In the genomic region with DNA sequence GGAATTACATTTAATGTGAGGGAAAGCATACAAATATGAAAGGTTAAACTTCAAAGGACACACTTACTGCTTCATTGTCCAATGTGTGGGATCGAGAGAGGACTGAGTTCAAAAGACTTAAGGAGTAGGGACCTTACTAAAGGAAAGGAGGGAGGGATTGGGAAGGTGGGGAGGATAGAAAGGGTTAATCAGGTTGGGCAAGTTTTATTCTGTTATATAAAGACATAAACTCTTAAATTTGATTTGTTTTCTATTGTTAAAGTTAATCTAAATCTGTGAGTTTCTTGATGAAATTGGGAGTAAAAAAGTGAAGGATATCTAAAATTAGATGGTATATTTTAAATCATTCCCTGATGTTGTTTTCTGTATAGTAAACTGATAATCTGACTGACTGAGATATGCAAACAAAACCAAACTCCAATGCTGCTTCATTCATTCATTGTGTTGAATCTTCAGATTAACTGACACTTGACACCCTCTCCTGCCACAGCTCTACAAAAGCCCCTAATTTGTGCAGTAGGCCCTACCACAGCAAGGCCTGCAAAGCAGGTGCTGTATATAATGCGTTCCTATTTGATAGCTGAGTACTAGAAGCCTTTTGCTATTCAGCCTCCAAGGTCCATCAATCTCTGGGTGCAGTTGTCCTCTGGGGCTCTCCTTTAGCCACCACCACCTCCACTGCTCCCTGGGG, we compare ENCODE assay signal across 8 cellular contexts. TPM values are rescaled to one million over a fixed set of nuclear protein-coding genes. Genes with fewer than 3 reads are reported as not detected.
DNase-seq lines count a peak whose midpoint lies in the region; ATAC-seq and TF ChIP-seq lines count a peak whose summit lies in the region.

No MANE protein-coding gene starts in this region.

- H3K9me3 Mint-ChIP-seq in activated B cell treated with CpG ODN at 0.5 μM for 24 hours, result no peaks in the 10 kb centered on the region

- no peaks in the 10 kb centered on the region for H3K27me3 Mint-ChIP-seq in activated B cell treated with CpG ODN at 0.5 μM for 24 hours

- ATAC-seq in activated B cell treated with CpG ODN at 0.5 μM for 24 hours (ENCODE audit: low read depth) (no peak), psoas muscle (no peak), HG02885 (IDR thresholded peaks at IDR 0.05; ENCODE audit: poor library complexity, unreplicated experiment) (no peak)

- POLR2A ChIA-PET in activated B cell treated with CpG ODN at 0.5 μM for 24 hours (lab: Charles Lee), result interaction anchor here (0.7 to 4.6 kb wide), 6 partner anchors 13 to 390 kb away, joined by 3 to 34 read pairs (median 6); a partner anchor contains a TSS

- CTCF ChIA-PET in activated B cell treated with CpG ODN at 0.5 μM for 24 hours (lab: Charles Lee), result interaction anchor here (9.4 kb wide), 1 partner anchor 18 kb away, joined by 64 read pairs; no protein-coding TSS in a partner anchor

- H3K9me3 ChIP-seq in Karpas-422 (ENCODE audit: low read length) (no peaks in the 10 kb centered on the region), psoas muscle (no peaks in the 10 kb centered on the region)

- H3K9ac ChIP-seq in Karpas-422 (ENCODE audit: low read length), result peak overlapping the region; percentile 94; the same call in 1 of the 2 replicates

- TF ChIP-seq CTCF in activated B cell treated with CpG ODN at 0.5 μM for 24 hours (IDR thresholded peaks at IDR 0.05), result no peak
- TF ChIP-seq CTCF in psoas muscle (IDR thresholded peaks at IDR 0.05), result no peak

- H3K79me2 ChIP-seq in Karpas-422 (ENCODE audit: low read length), result peaks cover 32% of the 10 kb centered on the region

- H3K4me1 ChIP-seq in Karpas-422 (ENCODE audit: low read length), result peaks cover 63% of the 10 kb centered on the region
- H3K4me1 ChIP-seq in psoas muscle, result peaks cover 15% of the 10 kb centered on the region

- H3K27ac ChIP-seq in Karpas-422 (ENCODE audit: low read length) (no peak overlapping the region), psoas muscle (peak overlapping the region; percentile 98)

- peak overlapping the region; percentile 88; the same call in 1 of the 2 replicates for H3K4me3 ChIP-seq in Karpas-422 (ENCODE audit: low read length)
- H3K4me3 ChIP-seq in psoas muscle, result peak overlapping the region; percentile 92

- H3K27ac Mint-ChIP-seq in activated B cell treated with CpG ODN at 0.5 μM for 24 hours, result peak overlapping the region; percentile 85

- peak overlapping the region; percentile 72 for H3K4me3 Mint-ChIP-seq in activated B cell treated with CpG ODN at 0.5 μM for 24 hours

- H3K27me3 ChIP-seq in Karpas-422 (ENCODE audit: low read length) (no peaks in the 10 kb centered on the region), psoas muscle (ENCODE audit: insufficient read depth in 3 of 3, low read length in 2 of 3) (no peaks in the 10 kb centered on the region)

- H3K4me2 ChIP-seq in Karpas-422 (ENCODE audit: low read depth, low read length, poor library complexity, severe bottlenecking), result peak overlapping the region; percentile 93

- peak; percentile 45 to 46 for DNase-seq in NCI-H526 (lab: John Stamatoyannopoulos, UW)
- no peak for DNase-seq in NCI-H526 treated with DMSO at 0.1 percent for 48 hours (lab: John Stamatoyannopoulos, UW)
- DNase-seq in Karpas-422, result peak; percentile 55
- DNase-seq in activated B cell treated with CpG ODN at 0.5 μM for 24 hours, result no peak
- no peak for DNase-seq in psoas muscle
- no peak for DNase-seq in stimulated activated CD4-positive, alpha-beta T cell treated with anti-CD3 and anti-CD28 coated beads, Interleukin-4, amount 100 ng/mL, for 24 hours
- DNase-seq in NCI-H446 treated with DMSO at 0.1 percent for 48 hours (lab: John Stamatoyannopoulos, UW), result no peak

- no peak overlapping the region for H2AFZ ChIP-seq in Karpas-422 (ENCODE audit: low read length)

- peaks cover 86% of the 10 kb centered on the region for H3K4me1 Mint-ChIP-seq in activated B cell treated with CpG ODN at 0.5 μM for 24 hours

- H4K20me1 ChIP-seq in Karpas-422 (ENCODE audit: insufficient read depth, low read depth, low read length), result no peaks in the 10 kb centered on the region

- no peaks in the 10 kb centered on the region for H3K9me2 ChIP-seq in Karpas-422 (replicated peaks; ENCODE audit: insufficient read depth, low read length)

- H3K36me3 ChIP-seq in Karpas-422 (ENCODE audit: insufficient read depth, low read length) (peaks cover 5% of the 10 kb centered on the region; the same call in 1 of the 2 replicates), psoas muscle (ENCODE audit: insufficient read depth in 1 of 2, low read depth in 1 of 2) (no peaks in the 10 kb centered on the region)

- peaks cover 8% of the 10 kb centered on the region for H3K36me3 Mint-ChIP-seq in activated B cell treated with CpG ODN at 0.5 μM for 24 hours (ENCODE audit: low read depth)

- intact Hi-C loops in activated B cell treated with CpG ODN at 0.5 μM for 24 hours (cut with micrococcal nuclease), result loop anchor here (5.0 to 10.0 kb wide), 3 partner anchors 473 to 1762 kb away; a partner anchor contains a TSS
- intact Hi-C loops in psoas muscle (cut with DNase I), result loop anchor here (10.0 kb wide), 2 partner anchors 229 to 369 kb away; no protein-coding TSS in a partner anchor

- 77 to 87% (median 81%) methylated on average over 2 of the region's 2 CpGs for WGBS in psoas muscle, 3 donors

RNA-seq across cellular contexts. Expression of a gene that starts 1.3 kb away (rescaled TPM):
- total RNA-seq in Karpas-422 (2014; rRNA removed; shearing (Covaris generic); ENCODE audit: low replicate concordance), result 30.4 and 48.0 TPM in 2 replicates
- total RNA-seq in activated B cell treated with CpG ODN at 0.5 μM for 24 hours (32.3 and 32.8 TPM in 2 replicates), psoas muscle (10 to 100 TPM; 11.5 to 21.6 (median 17.4) TPM)
- 10 to 100 TPM; 10.0 to 20.7 (median 12.9) TPM for polyA plus RNA-seq in psoas muscle

RNA-seq across cellular contexts. Expression of a gene that starts 38.7 kb away (rescaled TPM):
- 0.11 and 0.22 TPM in 2 replicates for total RNA-seq in Karpas-422 (2014; rRNA removed; shearing (Covaris generic); ENCODE audit: low replicate concordance)
- total RNA-seq in activated B cell treated with CpG ODN at 0.5 μM for 24 hours, result 1.4 and 1.8 TPM in 2 replicates
- total RNA-seq in psoas muscle, result under 1 TPM; 0.34 to 0.71 (median 0.53) TPM
- polyA plus RNA-seq in psoas muscle, result 1 to 10 TPM in 1 of 3 donors, under 1 TPM in 2; 0.79 to 4.3 (median 0.87) TPM

RNA-seq across cellular contexts. Expression of a gene that starts 58.2 kb away (rescaled TPM):
- 0.41 and 0.65 TPM in 2 replicates for total RNA-seq in Karpas-422 (2014; rRNA removed; shearing (Covaris generic); ENCODE audit: low replicate concordance)
- total RNA-seq in activated B cell treated with CpG ODN at 0.5 μM for 24 hours (5.4 and 5.6 TPM in 2 replicates), psoas muscle (100 to 1,000 TPM; 105 to 148 (median 125) TPM)
- 100 to 1,000 TPM in 1 of 3 donors, 10 to 100 TPM in 2; 34.8 to 163 (median 70.8) TPM for polyA plus RNA-seq in psoas muscle

Comparison
In these comparisons a context has a peak if more than half of its experiments do, and no peak if none do; other contexts are left out.
1. DNase-seq: peak in NCI-H526 (2 of 2) and Karpas-422 (single experiment); none in NCI-H526 treated with DMSO at 0.1 percent for 48 hours (single experiment), activated B cell treated with CpG ODN at 0.5 μM for 24 hours (single experiment), psoas muscle (0 of 2), stimulated activated CD4-positive, alpha-beta T cell treated with anti-CD3 and anti-CD28 coated beads, Interleukin-4, amount 100 ng/mL, for 24 hours (single experiment) and NCI-H446 treated with DMSO at 0.1 percent for 48 hours (single experiment).
2. RNA of a gene that starts 58.2 kb away (total RNA-seq): 105 to 148 TPM in psoas muscle; 5.4 to 5.6 TPM in activated B cell treated with CpG ODN at 0.5 μM for 24 hours and 0.41 to 0.65 TPM in Karpas-422; every median in the first group is over 10 times any median in the second.